Comparison of ENCODE assay signal across 1 cellular context in the genomic region with DNA sequence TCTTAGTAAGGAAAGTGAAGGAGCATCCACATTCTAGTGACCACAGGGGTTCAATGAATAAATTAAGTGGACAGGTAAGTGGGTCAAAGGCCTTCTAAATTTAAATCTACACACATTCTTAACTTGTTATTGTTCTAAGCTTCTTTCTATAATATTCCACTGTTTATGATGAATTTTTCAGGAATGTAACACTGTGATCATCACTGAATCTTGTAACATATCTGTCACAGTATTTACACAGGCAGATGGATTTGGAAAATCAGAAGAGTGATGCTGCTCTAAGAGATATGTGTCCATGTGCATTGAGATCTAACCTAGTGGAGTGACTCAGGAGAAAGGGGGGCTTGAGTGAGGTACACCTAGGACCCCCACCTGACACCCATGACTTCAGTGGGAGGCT.
TF ChIP-seq lines count a peak whose summit lies in the region.

No MANE protein-coding gene starts in this region.

TF ChIP-seq in GM23338, 12 proteins besides CTCF, POLR2A, EP300 and RAD21 (continued from another document):
- TF ChIP-seq, protein P1, sequence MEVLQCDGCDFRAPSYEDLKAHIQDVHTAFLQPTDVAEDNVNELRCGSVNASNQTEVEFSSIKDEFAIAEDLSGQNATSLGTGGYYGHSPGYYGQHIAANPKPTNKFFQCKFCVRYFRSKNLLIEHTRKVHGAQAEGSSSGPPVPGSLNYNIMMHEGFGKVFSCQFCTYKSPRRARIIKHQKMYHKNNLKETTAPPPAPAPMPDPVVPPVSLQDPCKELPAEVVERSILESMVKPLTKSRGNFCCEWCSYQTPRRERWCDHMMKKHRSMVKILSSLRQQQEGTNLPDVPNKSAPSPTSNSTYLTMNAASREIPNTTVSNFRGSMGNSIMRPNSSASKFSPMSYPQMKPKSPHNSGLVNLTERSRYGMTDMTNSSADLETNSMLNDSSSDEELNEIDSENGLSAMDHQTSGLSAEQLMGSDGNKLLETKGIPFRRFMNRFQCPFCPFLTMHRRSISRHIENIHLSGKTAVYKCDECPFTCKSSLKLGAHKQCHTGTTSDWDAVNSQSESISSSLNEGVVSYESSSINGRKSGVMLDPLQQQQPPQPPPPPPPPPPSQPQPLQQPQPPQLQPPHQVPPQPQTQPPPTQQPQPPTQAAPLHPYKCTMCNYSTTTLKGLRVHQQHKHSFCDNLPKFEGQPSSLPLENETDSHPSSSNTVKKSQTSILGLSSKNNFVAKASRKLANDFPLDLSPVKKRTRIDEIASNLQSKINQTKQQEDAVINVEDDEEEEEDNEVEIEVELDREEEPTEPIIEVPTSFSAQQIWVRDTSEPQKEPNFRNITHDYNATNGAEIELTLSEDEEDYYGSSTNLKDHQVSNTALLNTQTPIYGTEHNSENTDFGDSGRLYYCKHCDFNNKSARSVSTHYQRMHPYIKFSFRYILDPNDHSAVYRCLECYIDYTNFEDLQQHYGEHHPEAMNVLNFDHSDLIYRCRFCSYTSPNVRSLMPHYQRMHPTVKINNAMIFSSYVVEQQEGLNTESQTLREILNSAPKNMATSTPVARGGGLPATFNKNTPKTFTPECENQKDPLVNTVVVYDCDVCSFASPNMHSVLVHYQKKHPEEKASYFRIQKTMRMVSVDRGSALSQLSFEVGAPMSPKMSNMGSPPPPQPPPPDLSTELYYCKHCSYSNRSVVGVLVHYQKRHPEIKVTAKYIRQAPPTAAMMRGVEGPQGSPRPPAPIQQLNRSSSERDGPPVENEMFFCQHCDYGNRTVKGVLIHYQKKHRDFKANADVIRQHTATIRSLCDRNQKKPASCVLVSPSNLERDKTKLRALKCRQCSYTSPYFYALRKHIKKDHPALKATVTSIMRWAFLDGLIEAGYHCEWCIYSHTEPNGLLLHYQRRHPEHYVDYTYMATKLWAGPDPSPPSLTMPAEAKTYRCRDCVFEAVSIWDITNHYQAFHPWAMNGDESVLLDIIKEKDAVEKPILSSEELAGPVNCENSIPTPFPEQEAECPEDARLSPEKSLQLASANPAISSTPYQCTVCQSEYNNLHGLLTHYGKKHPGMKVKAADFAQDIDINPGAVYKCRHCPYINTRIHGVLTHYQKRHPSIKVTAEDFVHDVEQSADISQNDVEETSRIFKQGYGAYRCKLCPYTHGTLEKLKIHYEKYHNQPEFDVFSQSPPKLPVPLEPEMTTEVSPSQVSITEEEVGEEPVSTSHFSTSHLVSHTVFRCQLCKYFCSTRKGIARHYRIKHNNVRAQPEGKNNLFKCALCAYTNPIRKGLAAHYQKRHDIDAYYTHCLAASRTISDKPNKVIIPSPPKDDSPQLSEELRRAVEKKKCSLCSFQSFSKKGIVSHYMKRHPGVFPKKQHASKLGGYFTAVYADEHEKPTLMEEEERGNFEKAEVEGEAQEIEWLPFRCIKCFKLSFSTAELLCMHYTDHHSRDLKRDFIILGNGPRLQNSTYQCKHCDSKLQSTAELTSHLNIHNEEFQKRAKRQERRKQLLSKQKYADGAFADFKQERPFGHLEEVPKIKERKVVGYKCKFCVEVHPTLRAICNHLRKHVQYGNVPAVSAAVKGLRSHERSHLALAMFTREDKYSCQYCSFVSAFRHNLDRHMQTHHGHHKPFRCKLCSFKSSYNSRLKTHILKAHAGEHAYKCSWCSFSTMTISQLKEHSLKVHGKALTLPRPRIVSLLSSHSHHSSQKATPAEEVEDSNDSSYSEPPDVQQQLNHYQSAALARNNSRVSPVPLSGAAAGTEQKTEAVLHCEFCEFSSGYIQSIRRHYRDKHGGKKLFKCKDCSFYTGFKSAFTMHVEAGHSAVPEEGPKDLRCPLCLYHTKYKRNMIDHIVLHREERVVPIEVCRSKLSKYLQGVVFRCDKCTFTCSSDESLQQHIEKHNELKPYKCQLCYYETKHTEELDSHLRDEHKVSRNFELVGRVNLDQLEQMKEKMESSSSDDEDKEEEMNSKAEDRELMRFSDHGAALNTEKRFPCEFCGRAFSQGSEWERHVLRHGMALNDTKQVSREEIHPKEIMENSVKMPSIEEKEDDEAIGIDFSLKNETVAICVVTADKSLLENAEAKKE (CRISPR knock-in tag; IDR thresholded peaks at IDR 0.05) = no peak
- TF ChIP-seq NANOG (IDR thresholded peaks at IDR 0.05; ENCODE audit: borderline replicate concordance) (no peak), EZH2phosphoT487 (IDR thresholded peaks at IDR 0.05; ENCODE audit: unreplicated experiment) (no peak)
